ENCODE assay signal across 1 cellular context in the genomic region with DNA sequence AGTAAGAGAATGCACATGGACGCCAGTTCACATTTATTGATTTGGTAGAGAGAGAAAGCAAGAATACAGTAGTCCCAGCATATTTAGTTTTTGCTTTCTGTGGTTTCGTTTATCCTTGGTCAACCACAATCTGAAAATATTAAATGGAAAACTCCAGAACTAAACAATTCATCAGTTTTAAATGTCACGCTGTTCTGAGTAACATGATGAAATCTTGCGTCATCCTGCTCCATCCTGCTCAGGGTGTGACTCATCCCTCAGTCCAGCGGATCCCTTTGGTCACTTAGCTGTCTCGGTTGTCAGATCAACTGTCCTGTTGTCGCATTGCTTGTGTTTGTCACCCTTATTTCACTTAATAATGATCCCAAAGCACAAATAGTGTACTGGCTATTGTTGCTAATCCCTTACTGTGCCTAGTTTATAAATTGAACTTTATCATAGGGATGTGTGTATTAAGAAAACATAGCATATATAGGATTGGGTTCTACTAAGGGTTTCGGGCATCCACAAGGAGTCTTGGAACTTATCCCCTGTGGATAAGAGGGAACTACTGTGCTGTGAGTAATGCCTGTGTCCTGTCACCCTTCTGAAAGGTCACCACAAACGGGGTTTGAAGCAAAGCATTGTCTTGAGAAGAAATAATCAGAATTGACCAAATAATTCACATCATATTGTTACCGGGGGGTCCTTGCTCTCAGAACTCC.
TF ChIP-seq lines count a peak whose summit lies in the region.

No MANE protein-coding gene starts in this region.

TF ChIP-seq in HepG2, 621 proteins besides CTCF, POLR2A, EP300 and RAD21 (continued from another document):
- TF ChIP-seq ARID5B (CRISPR knock-in tag; IDR thresholded peaks at IDR 0.05), result 0 out of 2 replicates have a peak, but pooled peaks have one; percentile 32
- TF ChIP-seq ZNF331 (CRISPR knock-in tag; IDR thresholded peaks at IDR 0.05), result peak; percentile 15; the same call in 1 of the 2 replicates
- no peak for TF ChIP-seq ZNF296 (CRISPR knock-in tag; conservative IDR thresholded peaks at IDR 0.05)
- peak; percentile 33; the same call in 1 of the 2 replicates for TF ChIP-seq THAP11 (CRISPR knock-in tag; IDR thresholded peaks at IDR 0.05)
- 0 out of 2 replicates have a peak, but pooled peaks have one; percentile 16 for TF ChIP-seq CREB1 (IDR thresholded peaks at IDR 0.05)
- no peak for TF ChIP-seq CREB1 (CRISPR knock-in tag; IDR thresholded peaks at IDR 0.05)
- peak; percentile 98 for TF ChIP-seq FOSL2 (CRISPR knock-in tag; IDR thresholded peaks at IDR 0.05)
- TF ChIP-seq PPARG (CRISPR knock-in tag; conservative IDR thresholded peaks at IDR 0.05), result no peak
- no peak for TF ChIP-seq ZC3H13 (CRISPR knock-in tag; IDR thresholded peaks at IDR 0.05)
- peak; percentile 92 for TF ChIP-seq CEBPG (CRISPR knock-in tag; IDR thresholded peaks at IDR 0.05)
- peak; percentile 34; the same call in 1 of the 2 replicates for TF ChIP-seq GATAD2A (CRISPR knock-in tag; IDR thresholded peaks at IDR 0.05)
- peak; percentile 90 for TF ChIP-seq CEBPB (IDR thresholded peaks at IDR 0.05; ENCODE audit: borderline replicate concordance, low read depth, low read length)
- no peak; the same call in 1 of the 2 replicates for TF ChIP-seq ZFP1 (CRISPR knock-in tag; IDR thresholded peaks at IDR 0.05)
- TF ChIP-seq ZNF552 (CRISPR knock-in tag; IDR thresholded peaks at IDR 0.05; ENCODE audit: borderline replicate concordance), result no peak
